In genomic region chr9:133118568-133118967, GRCh38 we compare ENCODE assay signal across 11 cellular contexts. TPM values are rescaled to one million over a fixed set of nuclear protein-coding genes. Genes with fewer than 3 reads are reported as not detected.
DNase-seq lines count a peak whose midpoint lies in the region; ATAC-seq lines count a peak whose summit lies in the region.
"Had no signal": no experiment of that assay in that cellular context is flagged by ENCODE, and none has a peak within 500 bp of the region (broad histone marks: within the 10 kb centered on the region; RNA-seq: fewer than 3 reads in every experiment).

No MANE protein-coding gene starts in this region.

- H3K27ac Mint-ChIP-seq in activated naive CD8-positive, alpha-beta T cell treated with anti-CD3 and anti-CD28 coated beads for 36 hours: peak overlapping the region; percentile 52
- H3K27ac Mint-ChIP-seq: activated CD4-positive, alpha-beta T cell treated with anti-CD3 and anti-CD28 coated beads, Interleukin-2, amount 10 ng/mL, durations not matched to agents 7 days and 5 days had no signal

- peak overlapping the region; percentile 32 for H3K4me3 Mint-ChIP-seq in activated naive CD8-positive, alpha-beta T cell treated with anti-CD3 and anti-CD28 coated beads for 36 hours
- H3K4me3 Mint-ChIP-seq: activated CD4-positive, alpha-beta T cell treated with anti-CD3 and anti-CD28 coated beads, Interleukin-2, amount 10 ng/mL, durations not matched to agents 7 days and 5 days had no signal

- peaks cover 52% of the 10 kb centered on the region for H3K4me1 Mint-ChIP-seq in activated naive CD8-positive, alpha-beta T cell treated with anti-CD3 and anti-CD28 coated beads for 36 hours

- no peak for ATAC-seq in left ventricle myocardium superior
- ATAC-seq in HG02610 (IDR thresholded peaks at IDR 0.05; ENCODE audit: unreplicated experiment): no peak
- no peak for ATAC-seq in HG02970 (IDR thresholded peaks at IDR 0.05; ENCODE audit: low FRiP score, unreplicated experiment)

- in situ Hi-C loops in G401 (cut with HindIII; ENCODE audit: low sequenced_read_pairs): no loop called here

- no peaks in the 10 kb centered on the region for H3K9me3 Mint-ChIP-seq in activated naive CD8-positive, alpha-beta T cell treated with anti-CD3 and anti-CD28 coated beads for 36 hours
- H3K9me3 Mint-ChIP-seq: activated CD4-positive, alpha-beta T cell treated with anti-CD3 and anti-CD28 coated beads, Interleukin-2, amount 10 ng/mL, durations not matched to agents 7 days and 5 days had no signal

- intact Hi-C loops in left ventricle myocardium superior (cut with micrococcal nuclease): no loop called here

- peaks cover 3% of the 10 kb centered on the region for H3K36me3 Mint-ChIP-seq in activated naive CD8-positive, alpha-beta T cell treated with anti-CD3 and anti-CD28 coated beads for 36 hours

- DNase-seq in G401 (ENCODE audit: low spot score) (peak; percentile 22), left ventricle myocardium superior (peak; percentile 26), retina (peak; percentile 14), NCI-H446 (lab: John Stamatoyannopoulos, UW) (no peak)
- no peak for DNase-seq in activated naive CD8-positive, alpha-beta T cell treated with anti-CD3 and anti-CD28 coated beads for 36 hours
- DNase-seq in effector CD4-positive, alpha-beta T cell: no peak
- DNase-seq: activated CD4-positive, alpha-beta T cell treated with anti-CD3 and anti-CD28 coated beads, Interleukin-2, amount 10 ng/mL, durations not matched to agents 7 days and 5 days; DND-41; NCI-H2029 had no signal

- H3K27me3 Mint-ChIP-seq in activated naive CD8-positive, alpha-beta T cell treated with anti-CD3 and anti-CD28 coated beads for 36 hours: no peaks in the 10 kb centered on the region
- H3K27me3 Mint-ChIP-seq: activated CD4-positive, alpha-beta T cell treated with anti-CD3 and anti-CD28 coated beads, Interleukin-2, amount 10 ng/mL, durations not matched to agents 7 days and 5 days had no signal

RNA-seq across cellular contexts. Expression of gene RALGDS, which starts 2.5 kb away (rescaled TPM):
- total RNA-seq in G401 (2014; rRNA removed; shearing (Covaris generic)): 21.7 and 29.8 TPM in 2 replicates
- 10 to 100 TPM; 50.3 to 51.9 TPM for total RNA-seq in activated naive CD8-positive, alpha-beta T cell treated with anti-CD3 and anti-CD28 coated beads for 36 hours
- total RNA-seq in left ventricle myocardium superior: 33.1 TPM

RNA-seq across cellular contexts. Expression of gene GBGT1, which starts 45.1 kb away (rescaled TPM):
- total RNA-seq in G401 (2014; rRNA removed; shearing (Covaris generic)): not detected in 2 replicates
- total RNA-seq in activated naive CD8-positive, alpha-beta T cell treated with anti-CD3 and anti-CD28 coated beads for 36 hours: 1 to 10 TPM; 1.6 to 2.9 TPM
- 6.2 TPM for total RNA-seq in left ventricle myocardium superior

RNA-seq across cellular contexts. Expression of gene CEL, which starts 56.8 kb away (rescaled TPM):
- total RNA-seq in G401 (2014; rRNA removed; shearing (Covaris generic)): 0.31 and 0.92 TPM in 2 replicates
- total RNA-seq in activated naive CD8-positive, alpha-beta T cell treated with anti-CD3 and anti-CD28 coated beads for 36 hours: 1 to 10 TPM; 2.3 to 2.8 TPM
- 7.2 TPM for total RNA-seq in left ventricle myocardium superior

Comparison
In these comparisons a context has a peak if more than half of its experiments do, and no peak if none do; other contexts are left out.
1. DNase-seq: peak in G401 (single experiment), left ventricle myocardium superior (single experiment) and retina (single experiment); none in activated naive CD8-positive, alpha-beta T cell treated with anti-CD3 and anti-CD28 coated beads for 36 hours (single experiment), effector CD4-positive, alpha-beta T cell (single experiment) and NCI-H446 (0 of 2).